8 cellular contexts compared by ENCODE assay signal in the genomic region with DNA sequence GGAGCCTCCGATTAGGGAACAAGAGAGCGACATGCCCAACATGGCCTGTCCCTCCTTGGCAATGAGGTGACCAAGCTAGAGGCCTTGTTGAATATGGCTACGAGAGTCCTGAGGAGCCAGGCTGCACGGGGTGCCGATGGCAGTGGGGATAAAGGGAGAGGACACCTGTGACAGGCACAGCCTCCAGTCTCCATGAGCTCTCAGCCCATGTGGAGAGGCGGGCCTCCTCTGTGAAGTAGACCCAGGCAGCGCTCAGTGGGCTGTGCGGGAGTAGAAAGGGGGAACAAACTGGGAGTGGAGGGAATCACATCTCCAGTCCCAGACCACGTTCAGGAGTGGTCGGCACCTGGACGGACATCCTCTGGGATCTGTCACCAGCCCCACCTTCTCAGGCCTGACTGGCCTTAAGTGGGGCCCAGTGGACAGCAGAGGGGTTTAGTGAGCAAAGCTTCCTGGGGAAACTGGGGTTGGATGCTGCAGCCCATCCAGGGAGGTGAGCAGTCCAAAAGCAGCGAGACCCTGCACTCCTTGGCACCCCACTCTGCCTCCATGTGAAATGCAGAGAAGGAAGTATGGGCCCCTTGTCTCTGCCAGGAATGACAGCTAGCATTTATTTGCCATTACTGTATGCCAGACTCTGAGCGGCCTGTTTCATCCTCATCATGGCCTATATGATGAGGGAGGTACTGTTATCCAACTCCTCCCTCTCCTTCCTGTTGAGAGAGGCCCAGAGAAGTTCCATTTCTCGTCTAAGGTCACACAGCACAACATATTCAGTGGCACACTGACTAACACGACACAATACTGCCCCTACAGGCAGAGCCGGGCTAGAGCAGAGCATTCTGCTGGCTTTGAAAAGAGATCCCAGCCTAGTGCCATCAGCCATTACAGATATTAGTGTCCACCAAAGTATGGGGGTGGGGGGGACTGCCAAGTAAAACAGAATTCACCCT.
DNase-seq lines count a peak whose midpoint lies in the region; ATAC-seq lines count a peak whose summit lies in the region.

No MANE protein-coding gene starts in this region.

- H3K27me3 Mint-ChIP-seq in memory B cell: peaks cover 22% of the 10 kb centered on the region

- no peaks in the 10 kb centered on the region for H3K9me3 Mint-ChIP-seq in memory B cell

- peaks cover 7% of the 10 kb centered on the region for H3K4me1 Mint-ChIP-seq in memory B cell

- no peak overlapping the region for H3K4me3 Mint-ChIP-seq in memory B cell

- no peak overlapping the region for H3K27ac Mint-ChIP-seq in memory B cell

- no peaks in the 10 kb centered on the region for H3K36me3 Mint-ChIP-seq in memory B cell

- DNase-seq in AG08395 (ENCODE audit: low spot score): peak; percentile 75
- peak; percentile 18 for DNase-seq in NCI-H2227 treated with DMSO at 0.1 percent for 48 hours (lab: John Stamatoyannopoulos, UW)
- DNase-seq in activated CD4-positive, alpha-beta T cell treated with anti-CD3 and anti-CD28 coated beads for 4 hours: peak; percentile 41 to 60
- DNase-seq in effector CD4-positive, alpha-beta T cell: peak; percentile 42
- peak; percentile 39 to 41 for DNase-seq in memory B cell (ENCODE audit: low spot score in 2 of 2)
- peak; percentile 15 for DNase-seq in stimulated activated CD8-positive, alpha-beta memory T cell treated with anti-CD3 and anti-CD28 coated beads, Interleukin-12 subunit alpha, Interleukin-12 subunit beta, amount 100 ng/mL, for 1 hour (ENCODE audit: low read depth)
- DNase-seq in NCI-H1048 (lab: John Stamatoyannopoulos, UW): no peak

- ATAC-seq in GM18868 (IDR thresholded peaks at IDR 0.05; ENCODE audit: unreplicated experiment) (peak; percentile 63), memory B cell (ENCODE audit: low read depth) (peak; percentile 77)
